In genomic region chr17:43810823-43811222, GRCh38 we compare ENCODE assay signal across 28 cellular contexts. TPM values are rescaled to one million over a fixed set of nuclear protein-coding genes. Genes with fewer than 3 reads are reported as not detected.
"Had no signal": no experiment of that assay in that cellular context is flagged by ENCODE, and none has a peak within 500 bp of the region (broad histone marks: within the 10 kb centered on the region; RNA-seq: fewer than 3 reads in every experiment).

No MANE protein-coding gene starts in this region.

- H3K4me2 ChIP-seq: SK-N-SH had no signal

- ATAC-seq: HepG2, Panc1, PC-3 had no signal

- DNase-seq: IMR-90, Karpas-422, KG1, MG63, NCI-H1092, NCI-H1105 treated with DMSO at 0.1 percent for 48 hours, NCI-H1417 treated with DMSO at 0.1 percent for 48 hours, NCI-H146, NCI-H1694 treated with DMSO at 0.1 percent for 48 hours, NCI-H1930, NCI-H2081, NCI-H2171, NCI-H226, NCI-H446, NCI-H510A, NCI-H524 treated with DMSO at 0.1 percent for 48 hours, NCI-H69, NCI-H774, PC-3, SHP77, SK-N-SH, SW 1271 had no signal

- H3K27me3 ChIP-seq: MG63 had no signal

- FAIRE-seq: HepG2 had no signal

- H3K9ac ChIP-seq: SK-N-SH had no signal

- H3K27ac ChIP-seq: RWPE1 had no signal

- H3K4me3 ChIP-seq: MG63 had no signal

- H3K9me3 ChIP-seq: MG63, SK-N-SH had no signal

RNA-seq across cellular contexts. Expression of gene MPP3, which starts 22.1 kb away (rescaled TPM):
- total RNA-seq: OCI-LY7 had no signal

RNA-seq across cellular contexts. Expression of gene CFAP97D1, which starts 30.6 kb away (rescaled TPM):
- total RNA-seq: OCI-LY7 had no signal
- polyA plus RNA-seq: HepG2, IMR-90 had no signal

RNA-seq across cellular contexts. Expression of gene CD300LG, which starts 36.2 kb away (rescaled TPM):
- total RNA-seq: HepG2, HT1080, IMR-90, OCI-LY7, PC-3, SK-MEL-5 had no signal
- polyA plus RNA-seq: HepG2, IMR-90, SK-N-SH had no signal

RNA-seq across cellular contexts. Expression of gene SOST, which starts 52.2 kb away (rescaled TPM):
- total RNA-seq: HepG2, HT1080, IMR-90, OCI-LY7, PC-3, SK-MEL-5 had no signal
- polyA plus RNA-seq: HepG2, IMR-90, SK-N-SH had no signal
